28 cellular contexts compared by ENCODE assay signal in genomic region chr5:80820685-80821084, GRCh38.
"Had no signal": no experiment of that assay in that cellular context is flagged by ENCODE, and none has a peak within 500 bp of the region (broad histone marks: within the 10 kb centered on the region; RNA-seq: fewer than 3 reads in every experiment).

No MANE protein-coding gene starts in this region.

- H3K27me3 Mint-ChIP-seq: progenitor cell of endocrine pancreas; stimulated activated naive B cell treated with anti-CD40 and anti-IgM and Interleukin-4, amounts not matched to agents 10 μg/mL and 1 μg/mL and 100 μg/mL, for 72 hours; stimulated activated naive CD8-positive, alpha-beta T cell treated with anti-CD3 and anti-CD28 coated beads, Interleukin-15, Interleukin-2, amounts not matched to agents 100 ng/mL and 50 ng/mL, for 24 hours had no signal

- H3K4me3 ChIP-seq: neural progenitor cell, ovary, psoas muscle, right lobe of liver, sigmoid colon, stomach, thoracic aorta, thyroid gland, tibial nerve, upper lobe of left lung, vagina had no signal

- ATAC-seq: natural killer cell; psoas muscle; right cardiac atrium; right lobe of liver; stimulated activated effector memory CD8-positive, alpha-beta T cell treated with anti-CD3 and anti-CD28 coated beads, Interleukin-12 subunit alpha, Interleukin-12 subunit beta, amount 100 ng/mL, for 72 hours; stimulated activated naive B cell treated with anti-CD40 and anti-IgM and Interleukin-4, amounts not matched to agents 10 μg/mL and 1 μg/mL and 100 μg/mL, for 72 hours had no signal

- H3K36me3 ChIP-seq: ovary, right lobe of liver, thyroid gland, upper lobe of left lung, vagina had no signal

- H3K36me3 Mint-ChIP-seq: natural killer cell; stimulated activated effector memory CD8-positive, alpha-beta T cell treated with anti-CD3 and anti-CD28 coated beads, Interleukin-12 subunit alpha, Interleukin-12 subunit beta, amount 100 ng/mL, for 72 hours had no signal

- H3K4me3 Mint-ChIP-seq: natural killer cell; nephron; neural progenitor cell; stimulated activated effector memory CD8-positive, alpha-beta T cell treated with anti-CD3 and anti-CD28 coated beads, Interleukin-12 subunit alpha, Interleukin-12 subunit beta, amount 100 ng/mL, for 72 hours; stimulated activated naive B cell treated with anti-CD40 and anti-IgM and Interleukin-4, amounts not matched to agents 10 μg/mL and 1 μg/mL and 100 μg/mL, for 72 hours; stimulated activated naive CD8-positive, alpha-beta T cell treated with anti-CD3 and anti-CD28 coated beads, Interleukin-15, Interleukin-2, amounts not matched to agents 100 ng/mL and 50 ng/mL, for 24 hours had no signal

- H3K27ac Mint-ChIP-seq: natural killer cell; nephron; neural progenitor cell; progenitor cell of endocrine pancreas; stimulated activated effector memory CD8-positive, alpha-beta T cell treated with anti-CD3 and anti-CD28 coated beads, Interleukin-12 subunit alpha, Interleukin-12 subunit beta, amount 100 ng/mL, for 72 hours; stimulated activated naive B cell treated with anti-CD40 and anti-IgM and Interleukin-4, amounts not matched to agents 10 μg/mL and 1 μg/mL and 100 μg/mL, for 72 hours; stimulated activated naive CD8-positive, alpha-beta T cell treated with anti-CD3 and anti-CD28 coated beads, Interleukin-15, Interleukin-2, amounts not matched to agents 100 ng/mL and 50 ng/mL, for 24 hours had no signal

- DNase-seq: natural killer cell; occipital lobe; ovary; posterior cingulate gyrus; psoas muscle; right cardiac atrium; right lobe of liver; sigmoid colon; small intestine; stimulated activated CD4-positive, alpha-beta T cell treated with anti-CD3 and anti-CD28 coated beads, Interleukin-15, amount 100 ng/mL, for 24 hours; stimulated activated CD4-positive, alpha-beta T cell treated with anti-CD3 and anti-CD28 coated beads, Interleukin-2, amount 100 ng/mL, for 24 hours; stimulated activated CD4-positive, alpha-beta T cell treated with anti-CD3 and anti-CD28 coated beads, Interleukin-2, amount 100 ng/mL, for 48 hours; stimulated activated CD4-positive, alpha-beta T cell treated with anti-CD3 and anti-CD28 coated beads, Interleukin-4, amount 100 ng/mL, for 24 hours; stimulated activated naive B cell treated with anti-CD40 and anti-IgM and Interleukin-4, amounts not matched to agents 10 μg/mL and 1 μg/mL and 100 μg/mL, for 72 hours; stimulated activated naive CD4-positive, alpha-beta T cell treated with Interleukin-2 at 50 U/mL for 16 hours; stomach; thyroid gland; trophoblast cell; upper lobe of left lung had no signal

- H3K9me3 ChIP-seq: ovary, psoas muscle, right lobe of liver, sigmoid colon, thoracic aorta, thyroid gland, vagina had no signal

- H3K27me3 ChIP-seq: neural progenitor cell, ovary, right lobe of liver, sigmoid colon, stomach, thyroid gland, tibial nerve, upper lobe of left lung, vagina had no signal

- H3K4me1 Mint-ChIP-seq: natural killer cell; neural progenitor cell; stimulated activated effector memory CD8-positive, alpha-beta T cell treated with anti-CD3 and anti-CD28 coated beads, Interleukin-12 subunit alpha, Interleukin-12 subunit beta, amount 100 ng/mL, for 72 hours; stimulated activated naive B cell treated with anti-CD40 and anti-IgM and Interleukin-4, amounts not matched to agents 10 μg/mL and 1 μg/mL and 100 μg/mL, for 72 hours had no signal

- H3K9me3 Mint-ChIP-seq: natural killer cell; stimulated activated effector memory CD8-positive, alpha-beta T cell treated with anti-CD3 and anti-CD28 coated beads, Interleukin-12 subunit alpha, Interleukin-12 subunit beta, amount 100 ng/mL, for 72 hours had no signal

- H3K4me1 ChIP-seq: neural progenitor cell, parathyroid adenoma, psoas muscle, right lobe of liver, thyroid gland had no signal
